23 cellular contexts compared by ENCODE assay signal in genomic region chr2:26536371-26537068, GRCh38. TPM values are rescaled to one million over a fixed set of nuclear protein-coding genes. Genes with fewer than 3 reads are reported as not detected.
DNase-seq lines count a peak whose midpoint lies in the region; FAIRE-seq and TF ChIP-seq lines count a peak whose summit lies in the region.
"Had no signal": no experiment of that assay in that cellular context is flagged by ENCODE, and none has a peak within 500 bp of the region (broad histone marks: within the 10 kb centered on the region; RNA-seq: fewer than 3 reads in every experiment).

No MANE protein-coding gene starts in this region.

- 77 to 88% (median 84%) methylated on average over 14 to 20 of the region's 20 CpGs for WGBS in spleen, 5 donors
- 72% methylated on average over 18 of the region's 20 CpGs for WGBS in prostate gland

- H3K27ac ChIP-seq in spleen: no peak overlapping the region
- no peak overlapping the region for H3K27ac ChIP-seq in prostate gland
- H3K27ac ChIP-seq: HL-60 had no signal

- DNase-seq in ELF-1 (ENCODE audit: low read depth, low spot score) (peak; percentile 52), bronchial epithelial cell (ENCODE audit: low read depth) (no peak), neural crest cell (ENCODE audit: low read depth, low spot score) (no peak), spleen (peak; percentile 66), prostate gland (ENCODE audit: low spot score) (no peak)
- no peak for DNase-seq in activated CD4-positive, alpha-beta T cell treated with anti-CD3 and anti-CD28 coated beads for 1 hour
- DNase-seq in stimulated activated naive CD4-positive, alpha-beta T cell treated with Interleukin-2 at 50 U/mL for 16 hours (lab: John Stamatoyannopoulos, UW): no peak
- DNase-seq: ACHN, AML-193, DMS79 treated with DMSO at 0.1 percent for 48 hours, Karpas-422, NCI-H1417 treated with DMSO at 0.1 percent for 48 hours, NCI-H187 treated with DMSO at 0.1 percent for 48 hours, NCI-H345, NCI-H524 treated with DMSO at 0.1 percent for 48 hours, SIG-M5 had no signal

- no peaks in the 10 kb centered on the region for H3K9me3 Mint-ChIP-seq in neural crest cell
- H3K9me3 Mint-ChIP-seq: CD14-positive monocyte had no signal

- FAIRE-seq in bronchial epithelial cell (lab: Jason Lieb, UNC): peak; percentile 47

- intact Hi-C loops in spleen (cut with DNase I; ENCODE audit: low total_unique reads): no loop called here
- intact Hi-C loops in prostate gland (cut with DNase I): no loop called here

- TF ChIP-seq POLR2A in spleen (IDR thresholded peaks at IDR 0.05) (no peak), prostate gland (IDR thresholded peaks at IDR 0.05) (no peak)

- H3K9me3 ChIP-seq in spleen (no peaks in the 10 kb centered on the region), prostate gland (no peaks in the 10 kb centered on the region)
- H3K9me3 ChIP-seq: HAP-1 had no signal

- H3K27ac Mint-ChIP-seq in neural crest cell (ENCODE audit: unreplicated experiment): peak overlapping the region; percentile 75
- H3K27ac Mint-ChIP-seq: CD14-positive monocyte, IgD-negative memory B cell had no signal

- TF ChIP-seq CTCF in bronchial epithelial cell (IDR thresholded peaks at IDR 0.05; ENCODE audit: insufficient read depth, low read length, severe bottlenecking) (no peak), neural crest cell (conservative IDR thresholded peaks at IDR 0.05) (no peak), spleen (IDR thresholded peaks at IDR 0.05 in 8 of 11, conservative IDR thresholded peaks at IDR 0.05 in 3 of 11) (no peak), prostate gland (IDR thresholded peaks at IDR 0.05) (no peak)

- H3K4me1 ChIP-seq in spleen (no peaks in the 10 kb centered on the region), prostate gland (replicated peaks) (no peaks in the 10 kb centered on the region)
- H3K4me1 ChIP-seq: HAP-1 had no signal

- H3K4me3 ChIP-seq in bronchial epithelial cell (ENCODE audit: low read depth, low read length): no peak overlapping the region
- no peak overlapping the region for H3K4me3 ChIP-seq in spleen
- no peak overlapping the region for H3K4me3 ChIP-seq in prostate gland
- H3K4me3 ChIP-seq: HAP-1 had no signal

- no peak overlapping the region for H3K4me3 Mint-ChIP-seq in neural crest cell
- H3K4me3 Mint-ChIP-seq: CD14-positive monocyte, IgD-negative memory B cell had no signal

- H3K27me3 ChIP-seq in bronchial epithelial cell (ENCODE audit: control insufficient read depth, insufficient read depth, low read length) (peaks cover 1% of the 10 kb centered on the region), spleen (replicated peaks in 1 of 7) (peaks cover 0 to 19% (median 0%) of the 10 kb centered on the region in 7 donors), prostate gland (replicated peaks; ENCODE audit: insufficient read depth) (no peaks in the 10 kb centered on the region)

- H3K27me3 Mint-ChIP-seq in neural crest cell (ENCODE audit: low read depth): no peaks in the 10 kb centered on the region

- H3K4me1 Mint-ChIP-seq in neural crest cell: peaks cover 10% of the 10 kb centered on the region
- H3K4me1 Mint-ChIP-seq: CD14-positive monocyte, IgD-negative memory B cell had no signal

- no peaks in the 10 kb centered on the region for H3K36me3 Mint-ChIP-seq in neural crest cell (ENCODE audit: low read depth)
- H3K36me3 Mint-ChIP-seq: CD14-positive monocyte, IgD-negative memory B cell had no signal

- H3K36me3 ChIP-seq in bronchial epithelial cell (ENCODE audit: control insufficient read depth, insufficient read depth, low read length): no peaks in the 10 kb centered on the region
- no peaks in the 10 kb centered on the region for H3K36me3 ChIP-seq in spleen
- H3K36me3 ChIP-seq in prostate gland: no peaks in the 10 kb centered on the region
- H3K36me3 ChIP-seq: HAP-1 had no signal

RNA-seq across cellular contexts. Expression of gene OTOF, which starts 58.6 kb away (rescaled TPM):
- total RNA-seq in bronchial epithelial cell (not detected in 2 replicates), neural crest cell (0.07 and 0.19 TPM in 2 replicates), spleen (1 to 10 TPM in 1 of 7 donors, under 1 TPM in 6; 0.19 to 1.6 (median 0.34) TPM), prostate gland (under 1 TPM in 1 of 2 donors, not detected in 1; 0.68 TPM)
- under 1 TPM; 0.06 to 0.17 (median 0.16) TPM for polyA plus RNA-seq in spleen
- total RNA-seq: HT1080, MCF 10A, RPMI7951 had no signal
- polyA plus RNA-seq: CD14-positive monocyte, IgD-negative memory B cell had no signal

Comparison
In these comparisons a context has a peak if more than half of its experiments do, and no peak if none do; other contexts are left out.
1. DNase-seq: peak in ELF-1 (single experiment) and spleen (single experiment); none in bronchial epithelial cell (single experiment), neural crest cell (single experiment), prostate gland (single experiment), activated CD4-positive, alpha-beta T cell treated with anti-CD3 and anti-CD28 coated beads for 1 hour (single experiment) and stimulated activated naive CD4-positive, alpha-beta T cell treated with Interleukin-2 at 50 U/mL for 16 hours (single experiment).